Comparison of ENCODE assay signal across 14 cellular contexts in genomic region chr3:130900959-130901358, GRCh38. TPM values are rescaled to one million over a fixed set of nuclear protein-coding genes. Genes with fewer than 3 reads are reported as not detected.
DNase-seq lines count a peak whose midpoint lies in the region; ATAC-seq and TF ChIP-seq lines count a peak whose summit lies in the region.
"Had no signal": no experiment of that assay in that cellular context is flagged by ENCODE, and none has a peak within 500 bp of the region (broad histone marks: within the 10 kb centered on the region; RNA-seq: fewer than 3 reads in every experiment).

No MANE protein-coding gene starts in this region.

- H3K9me3 ChIP-seq in endocrine pancreas (ENCODE audit: control insufficient read depth, low read length), result no peaks in the 10 kb centered on the region

- H3K9ac ChIP-seq in endocrine pancreas (ENCODE audit: control insufficient read depth, insufficient read depth, low read length), result no peak overlapping the region

- H3K36me3 ChIP-seq in endocrine pancreas (ENCODE audit: control insufficient read depth, insufficient read depth, low read length), result no peaks in the 10 kb centered on the region

- peak; percentile 56 for ATAC-seq in GM21381 (IDR thresholded peaks at IDR 0.05; ENCODE audit: unreplicated experiment)
- peak; percentile 48 for ATAC-seq in HG03378 (IDR thresholded peaks at IDR 0.05; ENCODE audit: unreplicated experiment)
- no peak for ATAC-seq in HG02571 (IDR thresholded peaks at IDR 0.05; ENCODE audit: unreplicated experiment)
- ATAC-seq in WTC11, result no peak

- TF ChIP-seq CTCF in WTC11 (IDR thresholded peaks at IDR 0.05), result no peak

- POLR2A ChIA-PET in WTC11 (lab: Charles Lee), result no interaction called here

- peak; percentile 33 for DNase-seq in EL
- DNase-seq in DMS53 treated with DMSO at 0.1 percent for 48 hours (lab: John Stamatoyannopoulos, UW; ENCODE audit: unreplicated experiment), result no peak
- DNase-seq in DMS153 (lab: John Stamatoyannopoulos, UW), result no peak
- no peak for DNase-seq in WTC11 (ENCODE audit: low spot score)
- DNase-seq: activated CD4-positive, alpha-beta memory T cell treated with anti-CD3 and anti-CD28 coated beads, Interleukin-2, amount 10 ng/mL, durations not matched to agents 7 days and 5 days; activated naive CD4-positive, alpha-beta T cell treated with Interleukin-2 at 50 U/mL for 16 hours; AML-193; NCI-H1436; T-helper 1 cell had no signal

- peaks cover 63% of the 10 kb centered on the region for H3K4me1 Mint-ChIP-seq in WTC11

- H3K4me1 ChIP-seq in endocrine pancreas (ENCODE audit: control insufficient read depth, insufficient read depth, low read length), result peaks cover 24% of the 10 kb centered on the region

- peak overlapping the region; percentile 57 for H3K4me3 ChIP-seq in endocrine pancreas (ENCODE audit: control insufficient read depth, insufficient read depth, low read length)

- H3K36me3 Mint-ChIP-seq in WTC11, result no peaks in the 10 kb centered on the region
- H3K36me3 Mint-ChIP-seq: memory B cell had no signal

- H3K27me3 ChIP-seq in endocrine pancreas (ENCODE audit: control insufficient read depth, insufficient read depth, low read length), result no peaks in the 10 kb centered on the region

- H3K4me3 Mint-ChIP-seq in WTC11, result no peak overlapping the region
- H3K4me3 Mint-ChIP-seq: activated CD4-positive, alpha-beta memory T cell treated with anti-CD3 and anti-CD28 coated beads, Interleukin-2, amount 10 ng/mL, durations not matched to agents 7 days and 5 days; memory B cell had no signal

- no peaks in the 10 kb centered on the region for H3K9me3 Mint-ChIP-seq in WTC11
- H3K9me3 Mint-ChIP-seq: activated CD4-positive, alpha-beta memory T cell treated with anti-CD3 and anti-CD28 coated beads, Interleukin-2, amount 10 ng/mL, durations not matched to agents 7 days and 5 days; memory B cell had no signal

- CTCF ChIA-PET in WTC11 (lab: Charles Lee), result no interaction called here

- H3K27ac Mint-ChIP-seq in WTC11, result no peak overlapping the region
- H3K27ac Mint-ChIP-seq: activated CD4-positive, alpha-beta memory T cell treated with anti-CD3 and anti-CD28 coated beads, Interleukin-2, amount 10 ng/mL, durations not matched to agents 7 days and 5 days; memory B cell had no signal

- no peaks in the 10 kb centered on the region for H3K27me3 Mint-ChIP-seq in WTC11 (ENCODE audit: low read depth)
- H3K27me3 Mint-ChIP-seq: activated CD4-positive, alpha-beta memory T cell treated with anti-CD3 and anti-CD28 coated beads, Interleukin-2, amount 10 ng/mL, durations not matched to agents 7 days and 5 days; memory B cell had no signal

TF ChIP-seq in WTC11, 78 proteins besides CTCF, POLR2A, EP300 and RAD21:
- TF ChIP-seq GTF2I (CRISPR knock-in tag; conservative IDR thresholded peaks at IDR 0.05) (no peak), RORB (CRISPR knock-in tag; IDR thresholded peaks at IDR 0.05) (no peak), OVOL2 (CRISPR knock-in tag; IDR thresholded peaks at IDR 0.05; ENCODE audit: borderline replicate concordance) (no peak), ZNF423 (CRISPR knock-in tag; IDR thresholded peaks at IDR 0.05) (no peak), STAT6 (CRISPR knock-in tag; conservative IDR thresholded peaks at IDR 0.05; ENCODE audit: low read depth) (no peak), FOXP4 (CRISPR knock-in tag; IDR thresholded peaks at IDR 0.05) (no peak), FOXP1 (CRISPR knock-in tag; IDR thresholded peaks at IDR 0.05; ENCODE audit: borderline replicate concordance) (no peak), ZBTB21 (CRISPR knock-in tag; IDR thresholded peaks at IDR 0.05; ENCODE audit: borderline replicate concordance) (no peak), RELA (CRISPR knock-in tag; IDR thresholded peaks at IDR 0.05; ENCODE audit: borderline replicate concordance) (no peak), ATF2 (CRISPR knock-in tag; IDR thresholded peaks at IDR 0.05; ENCODE audit: borderline replicate concordance, low read depth) (no peak)

RNA-seq across cellular contexts. Expression of gene ATP2C1, which starts 7.1 kb away (rescaled TPM):
- total RNA-seq in WTC11 (2021), result 62.5 to 68.4 TPM (median 67.0 TPM) in 3 replicates

Comparison
In these comparisons a context has a peak if more than half of its experiments do, and no peak if none do; other contexts are left out.
1. ATAC-seq: peak in GM21381 (single experiment) and HG03378 (single experiment); none in HG02571 (single experiment) and WTC11 (single experiment).